1 cellular context compared by ENCODE assay signal in the genomic region with DNA sequence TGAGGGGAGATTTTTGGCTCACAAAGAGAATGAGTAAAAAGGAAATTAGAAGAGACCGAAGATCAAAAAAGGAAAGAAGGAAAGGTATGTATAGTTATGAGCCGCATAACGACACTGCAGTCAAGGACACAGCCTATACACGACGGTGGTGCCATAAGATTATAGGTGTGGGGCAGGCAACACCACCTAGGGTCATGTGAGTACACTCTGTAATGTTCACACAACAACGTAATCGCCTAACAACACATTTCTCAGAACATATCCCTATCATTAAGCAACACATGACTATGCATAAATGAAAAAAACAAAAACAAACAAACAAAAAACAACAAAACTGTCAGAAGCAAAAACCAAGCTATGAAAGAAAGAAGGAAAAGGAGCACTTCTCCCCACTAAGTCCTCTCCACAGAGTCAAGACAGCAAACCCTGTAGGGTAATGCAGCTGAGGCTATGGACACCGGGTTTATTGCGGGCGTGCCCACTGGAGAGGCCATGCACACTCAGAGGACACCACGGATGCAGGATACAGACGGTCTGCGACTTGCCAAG.
TF ChIP-seq lines count a peak whose summit lies in the region.

No MANE protein-coding gene starts in this region.

TF ChIP-seq in K562, 482 proteins besides CTCF, POLR2A, EP300 and RAD21 (continued from another document and continues in another):
- TF ChIP-seq, protein P1, sequence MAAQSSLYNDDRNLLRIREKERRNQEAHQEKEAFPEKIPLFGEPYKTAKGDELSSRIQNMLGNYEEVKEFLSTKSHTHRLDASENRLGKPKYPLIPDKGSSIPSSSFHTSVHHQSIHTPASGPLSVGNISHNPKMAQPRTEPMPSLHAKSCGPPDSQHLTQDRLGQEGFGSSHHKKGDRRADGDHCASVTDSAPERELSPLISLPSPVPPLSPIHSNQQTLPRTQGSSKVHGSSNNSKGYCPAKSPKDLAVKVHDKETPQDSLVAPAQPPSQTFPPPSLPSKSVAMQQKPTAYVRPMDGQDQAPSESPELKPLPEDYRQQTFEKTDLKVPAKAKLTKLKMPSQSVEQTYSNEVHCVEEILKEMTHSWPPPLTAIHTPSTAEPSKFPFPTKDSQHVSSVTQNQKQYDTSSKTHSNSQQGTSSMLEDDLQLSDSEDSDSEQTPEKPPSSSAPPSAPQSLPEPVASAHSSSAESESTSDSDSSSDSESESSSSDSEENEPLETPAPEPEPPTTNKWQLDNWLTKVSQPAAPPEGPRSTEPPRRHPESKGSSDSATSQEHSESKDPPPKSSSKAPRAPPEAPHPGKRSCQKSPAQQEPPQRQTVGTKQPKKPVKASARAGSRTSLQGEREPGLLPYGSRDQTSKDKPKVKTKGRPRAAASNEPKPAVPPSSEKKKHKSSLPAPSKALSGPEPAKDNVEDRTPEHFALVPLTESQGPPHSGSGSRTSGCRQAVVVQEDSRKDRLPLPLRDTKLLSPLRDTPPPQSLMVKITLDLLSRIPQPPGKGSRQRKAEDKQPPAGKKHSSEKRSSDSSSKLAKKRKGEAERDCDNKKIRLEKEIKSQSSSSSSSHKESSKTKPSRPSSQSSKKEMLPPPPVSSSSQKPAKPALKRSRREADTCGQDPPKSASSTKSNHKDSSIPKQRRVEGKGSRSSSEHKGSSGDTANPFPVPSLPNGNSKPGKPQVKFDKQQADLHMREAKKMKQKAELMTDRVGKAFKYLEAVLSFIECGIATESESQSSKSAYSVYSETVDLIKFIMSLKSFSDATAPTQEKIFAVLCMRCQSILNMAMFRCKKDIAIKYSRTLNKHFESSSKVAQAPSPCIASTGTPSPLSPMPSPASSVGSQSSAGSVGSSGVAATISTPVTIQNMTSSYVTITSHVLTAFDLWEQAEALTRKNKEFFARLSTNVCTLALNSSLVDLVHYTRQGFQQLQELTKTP (IDR thresholded peaks at IDR 0.05; ENCODE audit: low read depth in 1 of 2, partially characterized antibody in 2 of 2) = peak in 1 of 2 experiments; percentile 68
- no peak for TF ChIP-seq U2AF1 (optimal IDR thresholded peaks at IDR 0.05; ENCODE audit: low read depth, low read length)
- peak; percentile 93 for TF ChIP-seq MAFG (tag; conservative IDR thresholded peaks at IDR 0.05)
- no peak for TF ChIP-seq SIRT6 (IDR thresholded peaks at IDR 0.05; ENCODE audit: low read depth, low read length)
- no peak for TF ChIP-seq RCOR1 (IDR thresholded peaks at IDR 0.05; ENCODE audit: borderline replicate concordance in 1 of 2, low read depth in 2 of 2, low read length in 2 of 2)
- no peak for TF ChIP-seq ZNF23 (CRISPR knock-in tag; IDR thresholded peaks at IDR 0.05)
- TF ChIP-seq, protein P2, sequence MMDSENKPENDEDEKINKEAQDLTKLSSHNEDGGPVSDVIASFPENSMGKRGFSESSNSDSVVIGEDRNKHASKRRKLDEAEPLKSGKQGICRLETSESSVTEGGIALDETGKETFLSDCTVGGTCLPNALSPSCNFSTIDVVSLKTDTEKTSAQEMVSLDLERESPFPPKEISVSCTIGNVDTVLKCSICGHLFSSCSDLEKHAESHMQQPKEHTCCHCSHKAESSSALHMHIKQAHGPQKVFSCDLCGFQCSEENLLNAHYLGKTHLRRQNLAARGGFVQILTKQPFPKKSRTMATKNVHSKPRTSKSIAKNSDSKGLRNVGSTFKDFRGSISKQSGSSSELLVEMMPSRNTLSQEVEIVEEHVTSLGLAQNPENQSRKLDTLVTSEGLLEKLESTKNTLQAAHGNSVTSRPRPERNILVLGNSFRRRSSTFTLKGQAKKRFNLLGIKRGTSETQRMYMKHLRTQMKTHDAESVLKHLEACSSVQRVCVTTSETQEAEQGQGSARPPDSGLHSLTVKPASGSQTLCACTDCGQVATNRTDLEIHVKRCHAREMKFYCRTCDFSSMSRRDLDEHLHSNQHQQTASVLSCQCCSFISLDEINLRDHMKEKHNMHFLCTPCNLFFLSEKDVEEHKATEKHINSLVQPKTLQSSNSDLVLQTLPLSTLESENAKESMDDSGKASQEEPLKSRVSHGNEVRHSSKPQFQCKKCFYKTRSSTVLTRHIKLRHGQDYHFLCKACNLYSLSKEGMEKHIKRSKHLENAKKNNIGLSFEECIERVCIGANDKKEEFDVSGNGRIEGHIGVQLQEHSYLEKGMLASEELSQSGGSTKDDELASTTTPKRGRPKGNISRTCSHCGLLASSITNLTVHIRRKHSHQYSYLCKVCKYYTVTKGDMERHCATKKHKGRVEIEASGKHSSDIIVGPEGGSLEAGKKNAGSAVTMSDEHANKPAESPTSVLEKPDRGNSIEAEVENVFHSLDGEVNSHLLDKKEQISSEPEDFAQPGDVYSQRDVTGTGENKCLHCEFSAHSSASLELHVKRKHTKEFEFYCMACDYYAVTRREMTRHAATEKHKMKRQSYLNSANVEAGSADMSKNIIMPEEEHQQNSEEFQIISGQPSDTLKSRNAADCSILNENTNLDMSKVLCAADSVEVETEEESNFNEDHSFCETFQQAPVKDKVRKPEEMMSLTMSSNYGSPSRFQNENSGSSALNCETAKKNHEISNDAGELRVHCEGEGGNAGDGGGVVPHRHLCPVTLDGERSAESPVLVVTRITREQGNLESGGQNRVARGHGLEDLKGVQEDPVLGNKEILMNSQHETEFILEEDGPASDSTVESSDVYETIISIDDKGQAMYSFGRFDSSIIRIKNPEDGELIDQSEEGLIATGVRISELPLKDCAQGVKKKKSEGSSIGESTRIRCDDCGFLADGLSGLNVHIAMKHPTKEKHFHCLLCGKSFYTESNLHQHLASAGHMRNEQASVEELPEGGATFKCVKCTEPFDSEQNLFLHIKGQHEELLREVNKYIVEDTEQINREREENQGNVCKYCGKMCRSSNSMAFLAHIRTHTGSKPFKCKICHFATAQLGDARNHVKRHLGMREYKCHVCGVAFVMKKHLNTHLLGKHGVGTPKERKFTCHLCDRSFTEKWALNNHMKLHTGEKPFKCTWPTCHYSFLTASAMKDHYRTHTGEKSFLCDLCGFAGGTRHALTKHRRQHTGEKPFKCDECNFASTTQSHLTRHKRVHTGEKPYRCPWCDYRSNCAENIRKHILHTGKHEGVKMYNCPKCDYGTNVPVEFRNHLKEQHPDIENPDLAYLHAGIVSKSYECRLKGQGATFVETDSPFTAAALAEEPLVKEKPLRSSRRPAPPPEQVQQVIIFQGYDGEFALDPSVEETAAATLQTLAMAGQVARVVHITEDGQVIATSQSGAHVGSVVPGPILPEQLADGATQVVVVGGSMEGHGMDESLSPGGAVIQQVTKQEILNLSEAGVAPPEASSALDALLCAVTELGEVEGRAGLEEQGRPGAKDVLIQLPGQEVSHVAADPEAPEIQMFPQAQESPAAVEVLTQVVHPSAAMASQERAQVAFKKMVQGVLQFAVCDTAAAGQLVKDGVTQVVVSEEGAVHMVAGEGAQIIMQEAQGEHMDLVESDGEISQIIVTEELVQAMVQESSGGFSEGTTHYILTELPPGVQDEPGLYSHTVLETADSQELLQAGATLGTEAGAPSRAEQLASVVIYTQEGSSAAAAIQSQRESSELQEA (IDR thresholded peaks at IDR 0.05; ENCODE audit: low read depth) = no peak; the same call in 1 of the 2 replicates
- no peak for TF ChIP-seq KHSRP (IDR thresholded peaks at IDR 0.05)
- TF ChIP-seq, protein P3, sequence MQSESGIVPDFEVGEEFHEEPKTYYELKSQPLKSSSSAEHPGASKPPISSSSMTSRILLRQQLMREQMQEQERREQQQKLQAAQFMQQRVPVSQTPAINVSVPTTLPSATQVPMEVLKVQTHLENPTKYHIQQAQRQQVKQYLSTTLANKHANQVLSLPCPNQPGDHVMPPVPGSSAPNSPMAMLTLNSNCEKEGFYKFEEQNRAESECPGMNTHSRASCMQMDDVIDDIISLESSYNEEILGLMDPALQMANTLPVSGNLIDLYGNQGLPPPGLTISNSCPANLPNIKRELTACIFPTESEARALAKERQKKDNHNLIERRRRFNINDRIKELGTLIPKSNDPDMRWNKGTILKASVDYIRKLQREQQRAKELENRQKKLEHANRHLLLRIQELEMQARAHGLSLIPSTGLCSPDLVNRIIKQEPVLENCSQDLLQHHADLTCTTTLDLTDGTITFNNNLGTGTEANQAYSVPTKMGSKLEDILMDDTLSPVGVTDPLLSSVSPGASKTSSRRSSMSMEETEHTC (IDR thresholded peaks at IDR 0.05) = no peak
- TF ChIP-seq NFYB (IDR thresholded peaks at IDR 0.05; ENCODE audit: extremely low read depth, insufficient read length) = no peak
- no peak for TF ChIP-seq FOXA3 (CRISPR knock-in tag; conservative IDR thresholded peaks at IDR 0.05 in 1 of 2, IDR thresholded peaks at IDR 0.05 in 1 of 2)
- TF ChIP-seq NUFIP1 (IDR thresholded peaks at IDR 0.05; ENCODE audit: partially characterized antibody) = no peak
- TF ChIP-seq ZNF785 (CRISPR knock-in tag; IDR thresholded peaks at IDR 0.05) = no peak
- no peak for TF ChIP-seq SIN3B (IDR thresholded peaks at IDR 0.05; ENCODE audit: low read depth)
- no peak for TF ChIP-seq ZNF217 (CRISPR knock-in tag; IDR thresholded peaks at IDR 0.05)
- TF ChIP-seq SMARCE1 (IDR thresholded peaks at IDR 0.05) = peak; percentile 90
- TF ChIP-seq EHMT2 (IDR thresholded peaks at IDR 0.05) = peak; percentile 60; the same call in 1 of the 2 replicates
- no peak for TF ChIP-seq ZNF79 (CRISPR knock-in tag; IDR thresholded peaks at IDR 0.05; ENCODE audit: low read depth)
- no peak for TF ChIP-seq KAT8 (IDR thresholded peaks at IDR 0.05; ENCODE audit: low read depth)
- TF ChIP-seq, protein P4, sequence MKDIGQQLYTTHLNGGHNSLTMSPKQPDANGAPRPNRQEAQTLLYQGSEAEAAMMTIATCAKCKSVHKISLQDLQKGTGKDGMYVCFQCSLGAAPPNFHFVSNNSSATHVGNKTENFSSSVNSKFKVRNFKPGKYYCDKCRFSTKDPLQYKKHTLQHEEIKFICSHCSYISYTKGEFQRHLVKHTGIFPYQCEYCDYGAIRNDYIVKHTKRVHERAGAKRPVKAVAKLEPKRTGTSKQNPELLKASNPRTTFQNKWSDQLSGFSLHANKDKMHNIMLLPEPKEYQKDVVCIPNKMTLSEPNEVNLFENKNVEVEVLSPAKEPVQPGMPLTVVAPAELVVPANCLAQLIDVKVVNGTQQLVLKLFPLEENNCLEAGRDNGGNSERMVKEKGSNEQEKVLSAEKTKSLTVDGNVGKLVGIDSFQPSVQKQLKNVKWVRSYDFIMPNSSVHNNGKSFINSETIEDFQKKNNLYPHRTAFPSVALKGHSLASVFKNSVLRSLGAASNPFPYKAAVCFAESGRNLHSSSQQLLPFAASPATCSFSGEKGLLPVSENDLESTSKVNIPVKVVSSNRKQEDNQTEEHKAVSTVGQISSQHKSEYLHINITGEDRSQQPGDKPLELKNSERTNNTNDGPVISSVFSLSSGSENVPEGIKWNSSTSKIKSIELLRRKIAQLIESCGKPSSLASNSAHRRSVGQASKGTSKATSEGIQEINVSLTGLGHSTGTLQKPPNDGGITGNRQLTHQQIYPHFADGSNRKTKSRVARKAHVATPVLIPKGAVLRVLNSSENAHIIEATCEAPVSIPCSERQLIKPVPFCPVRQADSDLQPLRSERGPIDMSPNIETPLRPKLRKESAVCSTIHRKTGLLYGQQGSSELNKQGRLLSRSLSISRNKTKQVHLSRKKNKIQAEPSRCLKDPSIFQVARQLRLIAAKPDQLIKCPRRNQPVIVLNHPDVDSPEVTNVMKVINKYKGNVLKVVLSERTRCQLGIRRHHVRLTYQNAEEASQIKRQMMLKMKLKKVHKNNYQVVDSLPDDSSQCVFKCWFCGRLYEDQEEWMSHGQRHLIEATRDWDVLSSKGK (CRISPR knock-in tag; IDR thresholded peaks at IDR 0.05) = no peak
- no peak for TF ChIP-seq ZNF561 (CRISPR knock-in tag; conservative IDR thresholded peaks at IDR 0.05)
- no peak for TF ChIP-seq PHB (CRISPR knock-in tag; IDR thresholded peaks at IDR 0.05)
- TF ChIP-seq, protein P5, sequence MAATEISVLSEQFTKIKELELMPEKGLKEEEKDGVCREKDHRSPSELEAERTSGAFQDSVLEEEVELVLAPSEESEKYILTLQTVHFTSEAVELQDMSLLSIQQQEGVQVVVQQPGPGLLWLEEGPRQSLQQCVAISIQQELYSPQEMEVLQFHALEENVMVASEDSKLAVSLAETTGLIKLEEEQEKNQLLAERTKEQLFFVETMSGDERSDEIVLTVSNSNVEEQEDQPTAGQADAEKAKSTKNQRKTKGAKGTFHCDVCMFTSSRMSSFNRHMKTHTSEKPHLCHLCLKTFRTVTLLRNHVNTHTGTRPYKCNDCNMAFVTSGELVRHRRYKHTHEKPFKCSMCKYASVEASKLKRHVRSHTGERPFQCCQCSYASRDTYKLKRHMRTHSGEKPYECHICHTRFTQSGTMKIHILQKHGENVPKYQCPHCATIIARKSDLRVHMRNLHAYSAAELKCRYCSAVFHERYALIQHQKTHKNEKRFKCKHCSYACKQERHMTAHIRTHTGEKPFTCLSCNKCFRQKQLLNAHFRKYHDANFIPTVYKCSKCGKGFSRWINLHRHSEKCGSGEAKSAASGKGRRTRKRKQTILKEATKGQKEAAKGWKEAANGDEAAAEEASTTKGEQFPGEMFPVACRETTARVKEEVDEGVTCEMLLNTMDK (IDR thresholded peaks at IDR 0.05; ENCODE audit: borderline replicate concordance, insufficient read depth, low read depth, low read length, poor library complexity, severe bottlenecking) = no peak
- no peak for TF ChIP-seq TOE1 (IDR thresholded peaks at IDR 0.05; ENCODE audit: borderline replicate concordance)
- no peak for TF ChIP-seq TOE1 (CRISPR knock-in tag; IDR thresholded peaks at IDR 0.05; ENCODE audit: borderline replicate concordance, low read depth)
- TF ChIP-seq, protein P6, sequence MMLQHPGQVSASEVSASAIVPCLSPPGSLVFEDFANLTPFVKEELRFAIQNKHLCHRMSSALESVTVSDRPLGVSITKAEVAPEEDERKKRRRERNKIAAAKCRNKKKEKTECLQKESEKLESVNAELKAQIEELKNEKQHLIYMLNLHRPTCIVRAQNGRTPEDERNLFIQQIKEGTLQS (IDR thresholded peaks at IDR 0.05) = no peak
- TF ChIP-seq, protein P6 (CRISPR knock-in tag; conservative IDR thresholded peaks at IDR 0.05) = no peak
- TF ChIP-seq MCM2 (IDR thresholded peaks at IDR 0.05; ENCODE audit: low read depth) = no peak
- TF ChIP-seq KDM5B (IDR thresholded peaks at IDR 0.05; ENCODE audit: insufficient replicate concordance, low read depth, low read length) = no peak
- TF ChIP-seq ZFP36 (IDR thresholded peaks at IDR 0.05; ENCODE audit: low read depth, low read length, partially characterized antibody) = no peak
- 0 out of 4 replicates have a peak, but pooled peaks of 1 of the 2 experiments have one; percentile 73 for TF ChIP-seq HDAC1 (IDR thresholded peaks at IDR 0.05)
- no peak for TF ChIP-seq HLTF (IDR thresholded peaks at IDR 0.05)
- TF ChIP-seq NR1H2 (CRISPR knock-in tag; IDR thresholded peaks at IDR 0.05) = no peak
- TF ChIP-seq POLR2G (IDR thresholded peaks at IDR 0.05; ENCODE audit: low read depth, low read length) = no peak
- TF ChIP-seq ZFP1 (CRISPR knock-in tag; IDR thresholded peaks at IDR 0.05) = no peak
- no peak for TF ChIP-seq TEAD2 (tag; IDR thresholded peaks at IDR 0.05)
- no peak for TF ChIP-seq ZNF124 (CRISPR knock-in tag; IDR thresholded peaks at IDR 0.05)
- TF ChIP-seq, protein P7, sequence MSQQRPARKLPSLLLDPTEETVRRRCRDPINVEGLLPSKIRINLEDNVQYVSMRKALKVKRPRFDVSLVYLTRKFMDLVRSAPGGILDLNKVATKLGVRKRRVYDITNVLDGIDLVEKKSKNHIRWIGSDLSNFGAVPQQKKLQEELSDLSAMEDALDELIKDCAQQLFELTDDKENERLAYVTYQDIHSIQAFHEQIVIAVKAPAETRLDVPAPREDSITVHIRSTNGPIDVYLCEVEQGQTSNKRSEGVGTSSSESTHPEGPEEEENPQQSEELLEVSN (IDR thresholded peaks at IDR 0.05; ENCODE audit: borderline replicate concordance in 1 of 2, extremely low read depth in 1 of 2, insufficient read depth in 1 of 2, insufficient read length in 1 of 2, low read depth in 1 of 2, low read length in 1 of 2, poor library complexity in 1 of 2, severe bottlenecking in 1 of 2) = no peak
- TF ChIP-seq ZNF41 (CRISPR knock-in tag; conservative IDR thresholded peaks at IDR 0.05) = no peak
- peak; percentile 91 for TF ChIP-seq SMARCA4 (IDR thresholded peaks at IDR 0.05)
